ENCODE assay signal across 22 cellular contexts in the genomic region with DNA sequence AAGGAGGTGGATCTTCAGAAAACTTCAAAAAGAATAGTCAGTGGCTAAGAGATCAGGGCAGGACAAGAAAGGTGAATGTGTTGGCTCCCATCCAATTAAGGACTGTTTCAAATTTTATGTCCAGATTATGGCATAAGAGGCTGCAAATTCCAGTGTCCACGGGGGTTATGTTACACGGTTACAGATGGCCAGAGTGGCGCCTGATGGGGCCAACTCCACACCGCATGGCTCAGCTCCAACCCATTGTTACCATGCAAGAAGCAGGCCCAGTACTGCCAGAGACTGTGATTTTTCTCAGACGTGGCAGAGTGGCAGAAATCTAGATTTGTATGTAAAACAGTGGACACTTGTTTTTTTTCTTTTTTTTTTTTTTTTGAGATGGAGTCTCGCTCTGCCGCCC.
DNase-seq lines count a peak whose midpoint lies in the region; ATAC-seq and TF ChIP-seq lines count a peak whose summit lies in the region.
"Had no signal": no experiment of that assay in that cellular context is flagged by ENCODE, and none has a peak within 500 bp of the region (broad histone marks: within the 10 kb centered on the region; RNA-seq: fewer than 3 reads in every experiment).

No MANE protein-coding gene starts in this region.

- no peaks in the 10 kb centered on the region for H3K4me1 Mint-ChIP-seq in CD8-positive, alpha-beta T cell (ENCODE audit: low read depth)
- H3K4me1 Mint-ChIP-seq: CD14-positive monocyte had no signal

- DNase-seq in AG09309 (ENCODE audit: low read depth), result peak; percentile 16
- peak; percentile 39 for DNase-seq in BE2C
- DNase-seq in NCI-H69 (lab: John Stamatoyannopoulos, UW), result peak; percentile 78
- peak; percentile 4 for DNase-seq in fibroblast of the aortic adventitia (ENCODE audit: low read depth)
- no peak for DNase-seq in CD8-positive, alpha-beta T cell
- DNase-seq: AML-193; DMS153; Karpas-422; MM.1S; NCI-H1092; NCI-H1436 treated with DMSO at 0.1 percent for 48 hours; NCI-H2081; NCI-H510A; NK-92 treated with Interleukin-12 subunit alpha and Interleukin-12 subunit beta, amount 100 ng/mL, for 24 hours; Right ventricle myocardium superior had no signal

- H3K36me3 Mint-ChIP-seq in CD8-positive, alpha-beta T cell, result no peaks in the 10 kb centered on the region
- H3K36me3 Mint-ChIP-seq: CD14-positive monocyte had no signal

- H3K4me3 Mint-ChIP-seq in CD8-positive, alpha-beta T cell, result no peak overlapping the region
- H3K4me3 Mint-ChIP-seq: CD14-positive monocyte; T-helper 2 cell treated with Interferon-gamma antibody and Interleukin-4, amounts not matched to agents 5 μg/mL and 100 μg/mL, for 36 hours had no signal

- H3K27ac ChIP-seq in CD8-positive, alpha-beta T cell (ENCODE audit: low read depth, low read length), result no peak overlapping the region
- H3K27ac ChIP-seq: HL-60 had no signal

- H3K9me3 ChIP-seq in BE2C, result no peaks in the 10 kb centered on the region
- H3K9me3 ChIP-seq in CD8-positive, alpha-beta T cell (ENCODE audit: low read length), result no peaks in the 10 kb centered on the region

- peaks cover 8% of the 10 kb centered on the region; the same call in 1 of the 2 replicates for H3K4me1 ChIP-seq in BE2C
- H3K4me1 ChIP-seq in CD8-positive, alpha-beta T cell (ENCODE audit: insufficient read depth, low read length), result no peaks in the 10 kb centered on the region

- no peak for TF ChIP-seq CTCF in AG09309 (IDR thresholded peaks at IDR 0.05; ENCODE audit: control insufficient read depth, insufficient read depth, low read depth, low read length, missing control alignments)
- TF ChIP-seq CTCF in BE2C (IDR thresholded peaks at IDR 0.05; ENCODE audit: low read depth, low read length), result no peak
- no peak for TF ChIP-seq CTCF in fibroblast of the aortic adventitia (IDR thresholded peaks at IDR 0.05; ENCODE audit: insufficient read depth, low read length)
- no peak for TF ChIP-seq CTCF in CD8-positive, alpha-beta T cell (IDR thresholded peaks at IDR 0.05)

- H3K27me3 ChIP-seq in BE2C, result no peaks in the 10 kb centered on the region
- no peaks in the 10 kb centered on the region for H3K27me3 ChIP-seq in CD8-positive, alpha-beta T cell (ENCODE audit: insufficient read depth, low read length)

- no peak for ATAC-seq in CD8-positive, alpha-beta T cell
- no peak for ATAC-seq in GM21619 (IDR thresholded peaks at IDR 0.05; ENCODE audit: unreplicated experiment)
- no peak for ATAC-seq in HG03354 (IDR thresholded peaks at IDR 0.05; ENCODE audit: poor library complexity, severe bottlenecking, unreplicated experiment)
- ATAC-seq in GM21723 (IDR thresholded peaks at IDR 0.05; ENCODE audit: unreplicated experiment), result no peak
- ATAC-seq: GM12878 had no signal

- H3K36me3 ChIP-seq in BE2C, result no peaks in the 10 kb centered on the region
- no peaks in the 10 kb centered on the region for H3K36me3 ChIP-seq in CD8-positive, alpha-beta T cell (ENCODE audit: insufficient read depth, low read length)

- intact Hi-C loops in CD8-positive, alpha-beta T cell (cut with DNase I, micrococcal nuclease), result no loop called here

- CTCF ChIA-PET in CD8-positive, alpha-beta T cell (lab: Charles Lee), result no interaction called here

- POLR2A ChIA-PET in CD8-positive, alpha-beta T cell (lab: Charles Lee), result no interaction called here

- H3K27ac Mint-ChIP-seq in CD8-positive, alpha-beta T cell, result no peak overlapping the region
- H3K27ac Mint-ChIP-seq: CD14-positive monocyte; T-helper 2 cell treated with Interferon-gamma antibody and Interleukin-4, amounts not matched to agents 5 μg/mL and 100 μg/mL, for 36 hours had no signal

- H3K9me3 Mint-ChIP-seq in CD8-positive, alpha-beta T cell, result peaks cover 4% of the 10 kb centered on the region

- no peaks in the 10 kb centered on the region for H3K27me3 Mint-ChIP-seq in CD8-positive, alpha-beta T cell (ENCODE audit: low read depth)

- H3K4me3 ChIP-seq in AG09309 (ENCODE audit: control insufficient read depth, low read depth, low read length), result no peak overlapping the region
- H3K4me3 ChIP-seq in BE2C (ENCODE audit: low read depth, low read length), result no peak overlapping the region
- H3K4me3 ChIP-seq in fibroblast of the aortic adventitia (ENCODE audit: low read depth, low read length), result no peak overlapping the region
- no peak overlapping the region for H3K4me3 ChIP-seq in CD8-positive, alpha-beta T cell (ENCODE audit: low read depth, low read length)
- H3K4me3 ChIP-seq: GM12878 had no signal

Comparison
In these comparisons a context has a peak if more than half of its experiments do, and no peak if none do; other contexts are left out.
1. DNase-seq: peak in AG09309 (single experiment), BE2C (single experiment), NCI-H69 (single experiment) and fibroblast of the aortic adventitia (single experiment); none in CD8-positive, alpha-beta T cell (0 of 7).